Comparison of ENCODE assay signal across 7 cellular contexts in genomic region chrX:68433155-68433980, GRCh38. TPM values are rescaled to one million over a fixed set of nuclear protein-coding genes. Genes with fewer than 3 reads are reported as not detected.
A peak's percentile ranks its signal among the peaks of the same experiment; 100 is the strongest.
DNase-seq lines count a peak whose midpoint lies in the region; ATAC-seq and TF ChIP-seq lines count a peak whose summit lies in the region.

OPHN1 (minus strand) TSS chrX:68433495; CDS start chrX:68433020, 475 bp downstream.

- no peaks in the 10 kb centered on the region for H3K9me3 Mint-ChIP-seq in activated CD8-positive, alpha-beta memory T cell treated with anti-CD3 and anti-CD28 coated beads, Interleukin-2, amount 10 ng/mL, durations not matched to agents 7 days and 5 days (ENCODE audit: low read depth)

- H3K36me3 Mint-ChIP-seq in activated CD8-positive, alpha-beta memory T cell treated with anti-CD3 and anti-CD28 coated beads, Interleukin-2, amount 10 ng/mL, durations not matched to agents 7 days and 5 days: no peaks in the 10 kb centered on the region

- H3K4me3 ChIP-seq in esophagus squamous epithelium (peak within 1 kb of the TSS; percentile 42 to 68 (median 58)), testis (peak within 1 kb of the TSS; percentile 55 to 67)

- intact Hi-C loops in esophagus squamous epithelium (cut with DNase I): no loop called here
- intact Hi-C loops in testis (cut with DNase I; ENCODE audit: low total_unique reads): no loop called here

- TF ChIP-seq CTCF in esophagus squamous epithelium (IDR thresholded peaks at IDR 0.05) (no peak), testis (IDR thresholded peaks at IDR 0.05) (no peak)

- peaks cover 0 to 17% (median 5%) of the 10 kb centered on the region in 3 donors for H3K4me1 ChIP-seq in esophagus squamous epithelium
- no peaks in the 10 kb centered on the region for H3K4me1 ChIP-seq in testis

- H3K27me3 Mint-ChIP-seq in activated CD8-positive, alpha-beta memory T cell treated with anti-CD3 and anti-CD28 coated beads, Interleukin-2, amount 10 ng/mL, durations not matched to agents 7 days and 5 days: peaks cover 42% of the 10 kb centered on the region

- H3K36me3 ChIP-seq in esophagus squamous epithelium: peaks cover 0 to 9% (median 0%) of the 10 kb centered on the region in 3 donors
- H3K36me3 ChIP-seq in testis (ENCODE audit: low read depth, missing control alignments): no peaks in the 10 kb centered on the region

- H3K4me1 Mint-ChIP-seq in activated CD8-positive, alpha-beta memory T cell treated with anti-CD3 and anti-CD28 coated beads, Interleukin-2, amount 10 ng/mL, durations not matched to agents 7 days and 5 days: peaks cover 4% of the 10 kb centered on the region

- H3K27ac ChIP-seq in esophagus squamous epithelium: peak within 1 kb of the TSS; percentile 76 to 91 (median 87)
- H3K27ac ChIP-seq in testis: peak within 1 kb of the TSS; percentile 55 to 68

- H3K27ac Mint-ChIP-seq in activated CD8-positive, alpha-beta memory T cell treated with anti-CD3 and anti-CD28 coated beads, Interleukin-2, amount 10 ng/mL, durations not matched to agents 7 days and 5 days: no peak within 1 kb of the TSS

- DNase-seq in GM03348 (ENCODE audit: low spot score): peak; percentile 81
- DNase-seq in NCI-H1105 treated with DMSO at 0.1 percent for 48 hours (lab: John Stamatoyannopoulos, UW): peak; percentile 58
- DNase-seq in activated CD8-positive, alpha-beta memory T cell treated with anti-CD3 and anti-CD28 coated beads, Interleukin-2, amount 10 ng/mL, durations not matched to agents 7 days and 5 days: no peak
- no peak for DNase-seq in esophagus squamous epithelium (lab: John Stamatoyannopoulos, UW)
- DNase-seq in midbrain (lab: John Stamatoyannopoulos, UW): peak; percentile 59
- DNase-seq in testis: peak; percentile 81
- no peak for DNase-seq in NCI-H187 treated with DMSO at 0.1 percent for 48 hours (lab: John Stamatoyannopoulos, UW)

- H3K4me3 Mint-ChIP-seq in activated CD8-positive, alpha-beta memory T cell treated with anti-CD3 and anti-CD28 coated beads, Interleukin-2, amount 10 ng/mL, durations not matched to agents 7 days and 5 days: peak within 1 kb of the TSS; percentile 36

- ATAC-seq in activated CD8-positive, alpha-beta memory T cell treated with anti-CD3 and anti-CD28 coated beads, Interleukin-2, amount 10 ng/mL, durations not matched to agents 7 days and 5 days: peak; percentile 27

- H3K27me3 ChIP-seq in esophagus squamous epithelium (no peaks in the 10 kb centered on the region), testis (no peaks in the 10 kb centered on the region)

- CTCF ChIA-PET in activated CD8-positive, alpha-beta memory T cell treated with anti-CD3 and anti-CD28 coated beads, Interleukin-2, amount 10 ng/mL, durations not matched to agents 7 days and 5 days (lab: Charles Lee): no interaction called here

- TF ChIP-seq POLR2A in esophagus squamous epithelium (IDR thresholded peaks at IDR 0.05) (peak in 1 of 4 donors; percentile 53), testis (IDR thresholded peaks at IDR 0.05) (no peak)

- no peaks in the 10 kb centered on the region for H3K9me3 ChIP-seq in esophagus squamous epithelium
- H3K9me3 ChIP-seq in testis: no peaks in the 10 kb centered on the region

- WGBS in esophagus squamous epithelium, 2 donors: 36% methylated on average over 20 of the region's 57 CpGs; no CpG with 5 or more reads in 1 of the 2 donors
- 0 to 3% methylated on average over 1 to 47 of the region's 57 CpGs for WGBS in testis, 2 donors

RNA-seq across cellular contexts. Expression of gene OPHN1, which starts in this region (rescaled TPM):
- total RNA-seq in activated CD8-positive, alpha-beta memory T cell treated with anti-CD3 and anti-CD28 coated beads, Interleukin-2, amount 10 ng/mL, durations not matched to agents 7 days and 5 days: under 1 TPM; 0.09 to 0.15 TPM
- 1 to 10 TPM; 2.6 to 6.5 (median 4.4) TPM for total RNA-seq in esophagus squamous epithelium
- total RNA-seq in testis: 1 to 10 TPM; 5.5 to 5.7 TPM
- 2.3 TPM for polyA plus RNA-seq in testis (ENCODE audit: insufficient read depth, low read depth, low replicate concordance)

Comparison
In these comparisons a context has a peak if more than half of its experiments do, and no peak if none do; other contexts are left out.
1. Peak in ATAC-seq in activated CD8-positive, alpha-beta memory T cell treated with anti-CD3 and anti-CD28 coated beads, Interleukin-2, amount 10 ng/mL, durations not matched to agents 7 days and 5 days; RNA of the gene not detected or under 1 TPM.
2. DNase-seq: peak in GM03348 (single experiment), NCI-H1105 treated with DMSO at 0.1 percent for 48 hours (single experiment), midbrain (single experiment) and testis (single experiment); none in activated CD8-positive, alpha-beta memory T cell treated with anti-CD3 and anti-CD28 coated beads, Interleukin-2, amount 10 ng/mL, durations not matched to agents 7 days and 5 days (single experiment), esophagus squamous epithelium (single experiment) and NCI-H187 treated with DMSO at 0.1 percent for 48 hours (single experiment).